In the genomic region with DNA sequence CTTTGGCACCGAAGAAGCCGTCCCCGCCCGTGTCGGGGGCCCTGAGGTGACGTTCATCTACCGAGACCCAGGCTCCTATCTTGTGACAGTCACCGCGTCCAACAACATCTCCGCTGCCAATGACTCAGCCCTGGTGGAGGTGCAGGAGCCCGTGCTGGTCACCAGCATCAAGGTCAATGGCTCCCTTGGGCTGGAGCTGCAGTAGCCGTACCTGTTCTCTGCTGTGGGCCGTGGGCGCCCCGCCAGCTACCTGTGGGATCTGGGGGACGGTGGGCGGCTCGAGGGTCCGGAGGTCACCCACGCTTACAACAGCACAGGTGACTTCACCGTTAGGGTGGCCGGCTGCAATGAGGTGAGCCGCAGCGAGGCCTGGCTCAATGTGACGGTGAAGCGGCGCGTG, we compare ENCODE assay signal across 1 cellular context. TPM values are rescaled to one million over a fixed set of nuclear protein-coding genes. Genes with fewer than 3 reads are reported as not detected.
"Had no signal": no experiment of that assay in that cellular context is flagged by ENCODE, and none has a peak within 500 bp of the region (broad histone marks: within the 10 kb centered on the region; RNA-seq: fewer than 3 reads in every experiment).

No MANE protein-coding gene starts in this region.

RNA-seq across cellular contexts. Expression of a gene that starts 14.2 kb away (rescaled TPM):
- total RNA-seq: ascending aorta had no signal
